In the genomic region with DNA sequence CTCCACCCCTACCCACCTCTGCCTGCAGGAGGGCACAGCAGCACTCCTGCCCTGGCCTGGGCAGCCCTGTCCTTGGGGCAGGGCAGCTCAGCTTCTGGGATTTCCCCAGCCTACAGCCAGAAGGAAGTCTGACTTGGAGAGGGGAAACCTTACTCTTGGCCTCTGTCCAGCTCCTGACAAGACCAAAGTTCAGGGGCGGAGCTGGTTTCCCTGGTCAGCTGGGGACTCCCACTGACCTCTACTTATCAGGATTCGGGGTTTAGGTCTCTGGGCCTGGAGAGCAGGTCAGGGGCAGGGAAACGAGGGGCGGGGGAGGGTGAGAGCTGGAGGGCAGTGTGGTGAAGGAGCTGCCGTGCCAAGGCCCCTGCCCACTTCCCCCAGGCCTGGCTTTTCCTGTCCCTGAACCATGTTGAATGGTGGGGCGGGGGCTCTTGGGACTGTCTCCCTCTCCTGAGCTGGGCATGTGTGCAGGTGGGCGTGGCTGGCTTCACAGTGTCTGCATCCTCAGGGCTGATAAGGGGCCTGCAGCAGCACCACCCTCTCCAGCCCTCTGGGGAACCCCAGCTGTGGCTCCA, we compare ENCODE assay signal across 9 cellular contexts. TPM values are rescaled to one million over a fixed set of nuclear protein-coding genes. Genes with fewer than 3 reads are reported as not detected.
DNase-seq lines count a peak whose midpoint lies in the region; ATAC-seq and TF ChIP-seq lines count a peak whose summit lies in the region.
"Had no signal": no experiment of that assay in that cellular context is flagged by ENCODE, and none has a peak within 500 bp of the region (broad histone marks: within the 10 kb centered on the region; RNA-seq: fewer than 3 reads in every experiment).

No MANE protein-coding gene starts in this region.

- DNase-seq in A673 (ENCODE audit: low spot score) (no peak), NB4 (ENCODE audit: low read depth) (peak; percentile 74), colonic mucosa (peak; percentile 92), lower lobe of right lung (peak; percentile 61), NCI-H510A (lab: John Stamatoyannopoulos, UW) (no peak), activated T-cell treated with anti-CD3 and anti-CD28 coated beads for 4 hours (no peak), GM10266 (ENCODE audit: extremely low spot score) (no peak), AML-193 (lab: John Stamatoyannopoulos, UW) (no peak)

- TF ChIP-seq CTCF in A673 (conservative IDR thresholded peaks at IDR 0.05; ENCODE audit: low read depth, low read length) = no peak
- no peak for TF ChIP-seq CTCF in NB4 (IDR thresholded peaks at IDR 0.05; ENCODE audit: low read depth, low read length)
- no peak for TF ChIP-seq CTCF in colonic mucosa (IDR thresholded peaks at IDR 0.05)
- TF ChIP-seq CTCF in lower lobe of right lung (IDR thresholded peaks at IDR 0.05) = no peak
- TF ChIP-seq CTCF in GM10266 (IDR thresholded peaks at IDR 0.05; ENCODE audit: control insufficient read depth, insufficient read depth, low read depth, missing control alignments) = no peak

- H3K9me3 ChIP-seq in A673 (ENCODE audit: low read depth, low read length, poor library complexity, severe bottlenecking) = no peaks in the 10 kb centered on the region
- no peaks in the 10 kb centered on the region for H3K9me3 ChIP-seq in colonic mucosa
- no peaks in the 10 kb centered on the region for H3K9me3 ChIP-seq in lower lobe of right lung

- no peak overlapping the region for H3K4me3 ChIP-seq in A673 (ENCODE audit: low read depth, low read length, poor library complexity, severe bottlenecking)
- H3K4me3 ChIP-seq in NB4 (ENCODE audit: low read depth, low read length) = no peak overlapping the region
- no peak overlapping the region for H3K4me3 ChIP-seq in colonic mucosa
- no peak overlapping the region for H3K4me3 ChIP-seq in lower lobe of right lung

- ATAC-seq in lower lobe of right lung = peak; percentile 85 to 87

- POLR2A ChIA-PET in A673 (lab: Charles Lee; ENCODE audit: low non-redundant PET) = no interaction called here

- H3K36me3 ChIP-seq in A673 (ENCODE audit: insufficient read depth, low read length, poor library complexity, severe bottlenecking) (no peaks in the 10 kb centered on the region), colonic mucosa (no peaks in the 10 kb centered on the region), lower lobe of right lung (no peaks in the 10 kb centered on the region)

- H3K4me1 ChIP-seq in A673 (ENCODE audit: insufficient read depth, low read length, poor library complexity, severe bottlenecking) (peaks cover 60% of the 10 kb centered on the region), colonic mucosa (peaks cover 12% of the 10 kb centered on the region), lower lobe of right lung (peaks cover 32% of the 10 kb centered on the region)

- H3K27ac ChIP-seq in A673 (ENCODE audit: low read depth, low read length, poor library complexity, severe bottlenecking) (peak overlapping the region; percentile 51), colonic mucosa (peak overlapping the region; percentile 70), lower lobe of right lung (peak overlapping the region; percentile 31)
- H3K27ac ChIP-seq: C4-2B had no signal

- H3K9ac ChIP-seq in colonic mucosa (ENCODE audit: low read depth in 2 of 2, low read length in 2 of 2) = peak overlapping the region in 1 of 2 donors; percentile 30

- intact Hi-C loops in A673 (cut with micrococcal nuclease; ENCODE audit: unreplicated experiment) (loop anchor here (10.0 kb wide), 1 partner anchor 260 kb away; the partner anchor contains the start of gene PEAR1), colonic mucosa (cut with DNase I) (no loop called here), lower lobe of right lung (cut with DNase I) (loop anchor here (5.0 kb wide), 1 partner anchor 68 kb away; no protein-coding TSS in a partner anchor)

- BruUV-seq in A673 (replicated peaks; lab: Mats Ljungman, UMichigan) = no TSS peak

- CTCF ChIA-PET in A673 (lab: Charles Lee) = interaction anchor here (0.5 to 4.1 kb wide), 6 partner anchors 16 to 263 kb away, joined by 3 to 98 read pairs (median 4); no protein-coding TSS in a partner anchor

- TF ChIP-seq POLR2A in NB4 (IDR thresholded peaks at IDR 0.05; ENCODE audit: extremely low read depth, insufficient read length) = no peak

- H3K27me3 ChIP-seq in A673 (replicated peaks; ENCODE audit: insufficient read depth, low read depth, low read length, poor library complexity) = no peaks in the 10 kb centered on the region
- peaks cover 7% of the 10 kb centered on the region for H3K27me3 ChIP-seq in colonic mucosa
- H3K27me3 ChIP-seq in lower lobe of right lung (ENCODE audit: low read depth) = no peaks in the 10 kb centered on the region

RNA-seq across cellular contexts. Expression of gene ETV3, which starts 16.8 kb away (rescaled TPM):
- 40.0 and 46.1 TPM in 2 replicates for total RNA-seq in A673 (2021)
- 10 to 100 TPM; 20.7 to 38.7 TPM for total RNA-seq in colonic mucosa
- 29.5 TPM for total RNA-seq in lower lobe of right lung

RNA-seq across cellular contexts. Expression of gene ETV3L, which starts 55.4 kb away (rescaled TPM):
- total RNA-seq in A673 (2021) (not detected in 2 replicates), colonic mucosa (not detected), lower lobe of right lung (not detected)

Comparison
In these comparisons a context has a peak if more than half of its experiments do, and no peak if none do; other contexts are left out.
1. DNase-seq: peak in NB4 (single experiment), colonic mucosa (single experiment) and lower lobe of right lung (single experiment); none in A673 (single experiment), NCI-H510A (single experiment), activated T-cell treated with anti-CD3 and anti-CD28 coated beads for 4 hours (single experiment), GM10266 (single experiment) and AML-193 (0 of 2).
2. Peak in every context shown above with its lines, with median percentiles within 50 percentile points of each other: H3K27ac ChIP-seq.